In the genomic region with DNA sequence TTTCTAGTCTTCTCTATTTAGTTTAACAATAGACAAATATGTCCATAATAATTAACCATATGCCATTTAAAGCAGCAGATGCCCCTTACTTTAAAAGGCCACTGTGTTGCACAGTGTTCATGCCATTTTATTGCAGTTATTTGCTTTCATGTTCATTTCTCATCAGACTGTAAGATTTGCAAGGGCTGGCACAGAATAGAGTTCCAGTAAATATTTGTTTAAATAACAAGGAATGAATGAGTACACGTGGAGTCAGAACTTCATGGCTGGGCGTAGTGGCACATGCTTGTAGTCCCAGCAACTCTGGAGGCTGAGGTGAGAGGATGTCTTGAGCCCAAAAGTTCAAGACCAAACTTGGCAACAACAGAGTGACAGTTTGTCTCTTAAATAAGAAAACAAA, we compare ENCODE assay signal across 23 cellular contexts.
"Had no signal": no experiment of that assay in that cellular context is flagged by ENCODE, and none has a peak within 500 bp of the region (broad histone marks: within the 10 kb centered on the region; RNA-seq: fewer than 3 reads in every experiment).

No MANE protein-coding gene starts in this region.

- ATAC-seq: natural killer cell treated with Interleukin-12 subunit alpha and Interleukin-12 subunit beta and Interleukin-15 and Interleukin-18, amount 100 ng/mL, for 72 hours; pancreas; psoas muscle; right cardiac atrium; right lobe of liver; stimulated activated effector memory CD8-positive, alpha-beta T cell treated with anti-CD3 and anti-CD28 coated beads, Interleukin-12 subunit alpha, Interleukin-12 subunit beta, amount 100 ng/mL, for 72 hours; stimulated activated naive B cell treated with anti-CD40 and anti-IgM and Interleukin-4, amounts not matched to agents 10 μg/mL and 1 μg/mL and 100 μg/mL, for 72 hours had no signal

- H3K4me1 ChIP-seq: pancreas, psoas muscle, right lobe of liver, sigmoid colon, thyroid gland, upper lobe of left lung, vagina had no signal

- H3K27ac ChIP-seq: neutrophil, pancreas, psoas muscle, right lobe of liver, sigmoid colon, stomach, thoracic aorta, thyroid gland, tibial nerve, upper lobe of left lung, vagina had no signal

- H3K4me3 ChIP-seq: pancreas, psoas muscle, right lobe of liver, sigmoid colon, stomach, thoracic aorta, thyroid gland, tibial nerve, upper lobe of left lung, vagina had no signal

- DNase-seq: nephron progenitor cell; pancreas; psoas muscle; right cardiac atrium; right lobe of liver; sigmoid colon; small intestine; stimulated activated CD4-positive, alpha-beta T cell treated with anti-CD3 and anti-CD28 coated beads, Interleukin-15, amount 100 ng/mL, for 24 hours; stimulated activated CD4-positive, alpha-beta T cell treated with anti-CD3 and anti-CD28 coated beads, Interleukin-2, amount 100 ng/mL, for 24 hours; stimulated activated CD4-positive, alpha-beta T cell treated with anti-CD3 and anti-CD28 coated beads, Interleukin-2, amount 100 ng/mL, for 48 hours; stimulated activated CD4-positive, alpha-beta T cell treated with anti-CD3 and anti-CD28 coated beads, Interleukin-4, amount 100 ng/mL, for 24 hours; stimulated activated naive B cell treated with anti-CD40 and anti-IgM and Interleukin-4, amounts not matched to agents 10 μg/mL and 1 μg/mL and 100 μg/mL, for 72 hours; stimulated activated naive CD4-positive, alpha-beta T cell treated with Interleukin-2 at 50 U/mL for 16 hours; stomach; thyroid gland; trophoblast cell; upper lobe of left lung had no signal

- H3K27me3 ChIP-seq: neutrophil, right lobe of liver, sigmoid colon, stomach, thyroid gland, tibial nerve, upper lobe of left lung, vagina had no signal
